ENCODE assay signal across 17 cellular contexts in the genomic region with DNA sequence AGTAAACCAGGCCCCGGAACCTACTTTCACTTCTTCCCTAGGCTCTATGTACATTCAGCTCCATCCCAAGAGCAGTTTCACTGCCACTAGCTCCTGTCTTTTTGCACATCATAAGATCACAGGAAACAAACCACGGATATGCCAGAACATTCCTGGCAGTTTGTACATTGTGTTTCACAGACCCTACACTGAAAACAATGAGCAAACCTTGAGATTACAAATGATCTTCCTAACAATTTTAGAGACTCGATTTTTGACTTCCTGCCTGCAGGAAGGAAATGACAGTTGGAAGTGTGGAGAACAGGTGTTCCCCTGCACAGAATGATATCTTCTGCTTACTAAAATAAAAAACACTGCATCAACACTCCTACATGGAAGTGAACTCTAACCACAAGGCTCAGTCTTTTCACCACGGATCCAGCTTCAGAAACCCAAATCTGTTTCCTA. TPM values are rescaled to one million over a fixed set of nuclear protein-coding genes. Genes with fewer than 3 reads are reported as not detected.
DNase-seq lines count a peak whose midpoint lies in the region; ATAC-seq, FAIRE-seq and TF ChIP-seq lines count a peak whose summit lies in the region.
"Had no signal": no experiment of that assay in that cellular context is flagged by ENCODE, and none has a peak within 500 bp of the region (broad histone marks: within the 10 kb centered on the region; RNA-seq: fewer than 3 reads in every experiment).

No MANE protein-coding gene starts in this region.

- H3K27me3 ChIP-seq in gastroesophageal sphincter, result no peaks in the 10 kb centered on the region

- no peaks in the 10 kb centered on the region for H3K36me3 ChIP-seq in gastroesophageal sphincter

- H3K4me1 ChIP-seq in gastroesophageal sphincter, result peaks cover 0 to 7% (median 0%) of the 10 kb centered on the region in 3 donors
- H3K4me1 ChIP-seq: parathyroid adenoma had no signal

- no peaks in the 10 kb centered on the region for H3K36me3 Mint-ChIP-seq in stimulated activated naive B cell treated with anti-CD40 and anti-IgM and Interleukin-4, amounts not matched to agents 10 μg/mL and 1 μg/mL and 100 μg/mL, for 72 hours
- H3K36me3 Mint-ChIP-seq: immature natural killer cell had no signal

- peak; percentile 69 for FAIRE-seq in GM18507 (lab: Jason Lieb, UNC)
- FAIRE-seq: RCC 7860 had no signal

- peaks cover 2 to 12% of the 10 kb centered on the region in 2 donors for H3K4me1 Mint-ChIP-seq in stimulated activated naive B cell treated with anti-CD40 and anti-IgM and Interleukin-4, amounts not matched to agents 10 μg/mL and 1 μg/mL and 100 μg/mL, for 72 hours
- H3K4me1 Mint-ChIP-seq: immature natural killer cell had no signal

- peak; percentile 49 for ATAC-seq in gastroesophageal sphincter
- ATAC-seq in GM21381 (IDR thresholded peaks at IDR 0.05; ENCODE audit: unreplicated experiment), result no peak
- no peak for ATAC-seq in GM18502 (IDR thresholded peaks at IDR 0.05; ENCODE audit: poor library complexity, unreplicated experiment)
- ATAC-seq in HG03520 (IDR thresholded peaks at IDR 0.05; ENCODE audit: unreplicated experiment), result no peak
- ATAC-seq in stimulated activated naive B cell treated with anti-CD40 and anti-IgM and Interleukin-4, amounts not matched to agents 10 μg/mL and 1 μg/mL and 100 μg/mL, for 72 hours (replicated peaks), result no peak

- H3K4me3 ChIP-seq in gastroesophageal sphincter, result no peak overlapping the region
- H3K4me3 ChIP-seq in skeletal muscle cell (ENCODE audit: low read depth, low read length), result no peak overlapping the region

- peak overlapping the region in 2 of 4 donors; percentile 20 to 41 for H3K27ac ChIP-seq in gastroesophageal sphincter
- H3K27ac ChIP-seq: parathyroid adenoma had no signal

- no peaks in the 10 kb centered on the region for H3K27me3 Mint-ChIP-seq in stimulated activated naive B cell treated with anti-CD40 and anti-IgM and Interleukin-4, amounts not matched to agents 10 μg/mL and 1 μg/mL and 100 μg/mL, for 72 hours
- H3K27me3 Mint-ChIP-seq: CD4-positive, alpha-beta T cell had no signal

- H3K27ac Mint-ChIP-seq in stimulated activated naive B cell treated with anti-CD40 and anti-IgM and Interleukin-4, amounts not matched to agents 10 μg/mL and 1 μg/mL and 100 μg/mL, for 72 hours, result no peak overlapping the region
- H3K27ac Mint-ChIP-seq: CD4-positive, alpha-beta T cell; T-helper 1 cell treated with Interleukin-12 subunit alpha and Interleukin-12 subunit beta and Interleukin-4 antibody, amounts not matched to agents 30 μg/mL and 1 μg/mL, for 36 hours had no signal

- H3K4me3 Mint-ChIP-seq in stimulated activated naive B cell treated with anti-CD40 and anti-IgM and Interleukin-4, amounts not matched to agents 10 μg/mL and 1 μg/mL and 100 μg/mL, for 72 hours, result no peak overlapping the region
- H3K4me3 Mint-ChIP-seq: CD4-positive, alpha-beta T cell; immature natural killer cell; T-helper 1 cell treated with Interleukin-12 subunit alpha and Interleukin-12 subunit beta and Interleukin-4 antibody, amounts not matched to agents 30 μg/mL and 1 μg/mL, for 36 hours had no signal

- DNase-seq in GM18507 (ENCODE audit: extremely low spot score, insufficient read length, low read depth) (no peak), RPMI8226 (peak; percentile 10), skeletal muscle cell (ENCODE audit: low read depth) (peak; percentile 20)
- DNase-seq in stimulated activated naive B cell treated with anti-CD40 and anti-IgM and Interleukin-4, amounts not matched to agents 10 μg/mL and 1 μg/mL and 100 μg/mL, for 72 hours, result no peak
- DNase-seq: activated CD4-positive, alpha-beta T cell treated with anti-CD3 and anti-CD28 coated beads for 48 hours; activated T-cell treated with anti-CD3 and anti-CD28 coated beads, Interleukin-2, amount 50 U/mL, for 48 hours; CD4-positive, alpha-beta T cell; foreskin fibroblast; immature natural killer cell; NCI-H1436 had no signal

- WGBS in gastroesophageal sphincter (ENCODE audit: low coverage in 1 of 2), 2 donors, result 57 to 64% methylated on average over 3 to 4 of the region's 4 CpGs

- no peaks in the 10 kb centered on the region for H3K9me3 ChIP-seq in gastroesophageal sphincter

- TF ChIP-seq POLR2A in gastroesophageal sphincter (IDR thresholded peaks at IDR 0.05), result no peak

- TF ChIP-seq CTCF in gastroesophageal sphincter (IDR thresholded peaks at IDR 0.05), result no peak

- no peak for TF ChIP-seq EP300 in gastroesophageal sphincter (IDR thresholded peaks at IDR 0.05)

- H3K9me3 Mint-ChIP-seq in stimulated activated naive B cell treated with anti-CD40 and anti-IgM and Interleukin-4, amounts not matched to agents 10 μg/mL and 1 μg/mL and 100 μg/mL, for 72 hours, result no peaks in the 10 kb centered on the region
- H3K9me3 Mint-ChIP-seq: CD4-positive, alpha-beta T cell; T-helper 1 cell treated with Interleukin-12 subunit alpha and Interleukin-12 subunit beta and Interleukin-4 antibody, amounts not matched to agents 30 μg/mL and 1 μg/mL, for 36 hours had no signal

RNA-seq across cellular contexts. Expression of a gene that starts 7.6 kb away (rescaled TPM):
- 1 to 10 TPM in 1 of 4 donors, under 1 TPM in 3; 0.16 to 1.6 (median 0.63) TPM for total RNA-seq in gastroesophageal sphincter

Comparison
In these comparisons a context has a peak if more than half of its experiments do, and no peak if none do; other contexts are left out.
1. DNase-seq: peak in RPMI8226 (single experiment) and skeletal muscle cell (single experiment); none in GM18507 (single experiment) and stimulated activated naive B cell treated with anti-CD40 and anti-IgM and Interleukin-4, amounts not matched to agents 10 μg/mL and 1 μg/mL and 100 μg/mL, for 72 hours (single experiment).